20 cellular contexts compared by ENCODE assay signal in the genomic region with DNA sequence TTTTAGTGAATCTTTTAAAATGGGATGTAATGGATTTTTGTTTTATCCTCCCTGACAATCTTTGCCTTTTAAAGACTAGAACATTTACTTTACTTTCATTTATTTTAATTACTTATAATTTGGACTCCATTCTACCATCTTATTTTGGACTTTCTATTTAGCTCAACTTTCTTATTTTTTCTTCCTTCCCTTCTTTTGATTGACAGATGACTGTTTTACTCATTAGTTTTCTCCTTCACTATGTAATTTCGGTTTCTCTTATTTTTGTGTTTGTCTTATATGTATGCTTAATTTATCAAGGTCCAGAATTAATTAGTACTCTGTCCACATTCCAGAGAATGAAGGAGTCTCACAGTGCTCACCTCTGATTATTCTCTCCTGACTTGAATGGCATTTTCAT.
A peak's percentile ranks its signal among the peaks of the same experiment; 100 is the strongest.
DNase-seq lines count a peak whose midpoint lies in the region; ATAC-seq, FAIRE-seq and TF ChIP-seq lines count a peak whose summit lies in the region.
"Had no signal": no experiment of that assay in that cellular context is flagged by ENCODE, and none has a peak within 500 bp of the region (broad histone marks: within the 10 kb centered on the region; RNA-seq: fewer than 3 reads in every experiment).

No MANE protein-coding gene starts in this region.

- H3K36me3 ChIP-seq in GM12878 (ENCODE audit: control insufficient read depth in 2 of 2, insufficient read depth in 2 of 2, low read length in 1 of 2) = no peaks in the 10 kb centered on the region

- POLR2A ChIA-PET in HEK293T (lab: Yijun Ruan, JAX) = no interaction called here
- POLR2A ChIA-PET in GM12878 (lab: Charles Lee) = no interaction called here

- H4K20me1 ChIP-seq in GM12878 (ENCODE audit: control insufficient read depth, insufficient read depth) = no peaks in the 10 kb centered on the region

- FAIRE-seq in GM12878 (lab: Jason Lieb, UNC) = no peak
- no peak for FAIRE-seq in D721Med (lab: Jason Lieb, UNC)
- FAIRE-seq: A204.1, G401.6, GM12892, GM18507 had no signal

- H3K4me3 ChIP-seq in GM12878 = no peak overlapping the region
- H3K4me3 ChIP-seq: BLaER1 had no signal

- RAD21 ChIA-PET in GM12878 (lab: Charles Lee; ENCODE audit: unreplicated experiment) = no interaction called here

- no peak overlapping the region for H3K27ac ChIP-seq in GM12878 (ENCODE audit: control insufficient read depth, insufficient read depth)
- H3K27ac ChIP-seq: BLaER1 had no signal

- no peak for TF ChIP-seq EP300 in GM12878 (IDR thresholded peaks at IDR 0.05; ENCODE audit: borderline replicate concordance in 1 of 2, control insufficient read depth in 1 of 2, low read depth in 2 of 2, low read length in 2 of 2)

- intact Hi-C loops in GM12878 (cut with micrococcal nuclease; ENCODE audit: unreplicated experiment) = no loop called here
- intact Hi-C loops in posterior cingulate gyrus (cut with DNase I) = no loop called here
- intact Hi-C loops in sciatic nerve (cut with DNase I) = no loop called here

- no peak overlapping the region for H3K4me2 ChIP-seq in GM12878 (ENCODE audit: control insufficient read depth, insufficient read depth)
- H3K4me2 ChIP-seq: BLaER1 had no signal

- no peaks in the 10 kb centered on the region for H3K79me2 ChIP-seq in GM12878 (ENCODE audit: control insufficient read depth, insufficient read depth, low read length)

- H3K9ac ChIP-seq in GM12878 (ENCODE audit: control insufficient read depth, insufficient read depth, low read length) = no peak overlapping the region
- H3K9ac ChIP-seq: BLaER1 had no signal

- H2AFZ ChIP-seq in GM12878 (ENCODE audit: control insufficient read depth, low read depth, low read length) = no peak overlapping the region

- CTCF ChIA-PET in HEK293T (lab: Yijun Ruan, JAX) (no interaction called here), GM12878 (lab: Yijun Ruan, JAX) (interaction anchor here (0.7 kb wide), 1 partner anchor 138 kb away, joined by 3 read pairs; no protein-coding TSS in a partner anchor)

- no peak for TF ChIP-seq POLR2A in GM12878 (IDR thresholded peaks at IDR 0.05; ENCODE audit: low read depth, low read length)

- no TSS peak for BruUV-seq in GM12878 (replicated peaks; lab: Mats Ljungman, UMichigan)

- in situ Hi-C loops in GM12878 (cut with MboI) = no loop called here

- H3K27me3 ChIP-seq in GM12878 (replicated peaks in 1 of 2; ENCODE audit: control insufficient read depth in 2 of 2, insufficient read depth in 2 of 2, low read length in 1 of 2) = no peaks in the 10 kb centered on the region; a peak in 1 of 4 replicates
- H3K27me3 ChIP-seq: BE2C, BLaER1 had no signal

- no peak for ATAC-seq in GM12878
- ATAC-seq in sciatic nerve = no peak

- no peak for TF ChIP-seq RAD21 in GM12878 (IDR thresholded peaks at IDR 0.05; ENCODE audit: insufficient read depth, low read depth, low read length)

- SMC1A ChIA-PET in GM12878 (lab: Charles Lee; ENCODE audit: uncharacterized antibody, unreplicated experiment) = no interaction called here

- no peaks in the 10 kb centered on the region; the same call in 2 of the 3 replicates for H3K9me3 ChIP-seq in GM12878 (replicated peaks; ENCODE audit: control insufficient read depth, insufficient read depth, low read length)

- DNase-seq in HEK293T (ENCODE audit: extremely low spot score) = no peak
- DNase-seq in GM12878 (ENCODE audit: low read depth, low spot score) = no peak
- DNase-seq in D721Med (ENCODE audit: insufficient read length, low spot score) = no peak
- no peak for DNase-seq in posterior cingulate gyrus
- no peak for DNase-seq in sciatic nerve (ENCODE audit: low spot score)
- DNase-seq: 8988T; ACHN; BE2C; C1 segment of cervical spinal cord; CD4-positive, alpha-beta memory T cell; CD4-positive, CD25-positive, alpha-beta regulatory T cell; CD8-positive, alpha-beta memory T cell; COR-L47; DMS79 treated with DMSO at 0.1 percent for 48 hours; GF-D8 had no signal

- H3K4me1 ChIP-seq in GM12878 (ENCODE audit: control insufficient read depth, insufficient read depth, low read length) = no peaks in the 10 kb centered on the region

- 0% methylated on average over 1 of the region's 1 CpG for WGBS in GM12878 (ENCODE audit: insufficient coverage, insufficient replicate concordance, low lambda C conversion rate, missing lambda C conversion rate)

- TF ChIP-seq CTCF in GM12878 (IDR thresholded peaks at IDR 0.05 in 2 of 3, conservative IDR thresholded peaks at IDR 0.05 in 1 of 3; ENCODE audit: control insufficient read depth in 2 of 3, extremely low read depth in 1 of 3, insufficient read depth in 1 of 3, low read depth in 3 of 3, low read length in 3 of 3) = no peak
- no peak for TF ChIP-seq CTCF in D721Med (IDR thresholded peaks at IDR 0.05; ENCODE audit: insufficient read depth, missing control alignments)

TF ChIP-seq in HEK293T, 16 proteins besides CTCF, POLR2A, EP300 and RAD21:
- TF ChIP-seq, protein P1, sequence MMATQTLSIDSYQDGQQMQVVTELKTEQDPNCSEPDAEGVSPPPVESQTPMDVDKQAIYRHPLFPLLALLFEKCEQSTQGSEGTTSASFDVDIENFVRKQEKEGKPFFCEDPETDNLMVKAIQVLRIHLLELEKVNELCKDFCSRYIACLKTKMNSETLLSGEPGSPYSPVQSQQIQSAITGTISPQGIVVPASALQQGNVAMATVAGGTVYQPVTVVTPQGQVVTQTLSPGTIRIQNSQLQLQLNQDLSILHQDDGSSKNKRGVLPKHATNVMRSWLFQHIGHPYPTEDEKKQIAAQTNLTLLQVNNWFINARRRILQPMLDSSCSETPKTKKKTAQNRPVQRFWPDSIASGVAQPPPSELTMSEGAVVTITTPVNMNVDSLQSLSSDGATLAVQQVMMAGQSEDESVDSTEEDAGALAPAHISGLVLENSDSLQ (IDR thresholded peaks at IDR 0.05) = peak; percentile 59; the same call in 1 of the 2 replicates
- TF ChIP-seq HDGF (IDR thresholded peaks at IDR 0.05; ENCODE audit: borderline replicate concordance) (no peak), FOXK2 (IDR thresholded peaks at IDR 0.05) (no peak)

TF ChIP-seq in GM12878, 131 proteins besides CTCF, POLR2A, EP300 and RAD21:
- no peak for TF ChIP-seq RCOR1 (conservative IDR thresholded peaks at IDR 0.05; ENCODE audit: low read depth, low read length)
- TF ChIP-seq, protein P1 (IDR thresholded peaks at IDR 0.05) = peak; percentile 49; the same call in 1 of the 2 replicates
